Comparison of ENCODE assay signal across 12 cellular contexts in genomic region chr3:33962383-33962782, GRCh38.
DNase-seq lines count a peak whose midpoint lies in the region; ATAC-seq and TF ChIP-seq lines count a peak whose summit lies in the region.
"Had no signal": no experiment of that assay in that cellular context is flagged by ENCODE, and none has a peak within 500 bp of the region (broad histone marks: within the 10 kb centered on the region; RNA-seq: fewer than 3 reads in every experiment).

No MANE protein-coding gene starts in this region.

- in situ Hi-C loops in G401 (cut with HindIII; ENCODE audit: low sequenced_read_pairs): no loop called here
- in situ Hi-C loops in mammary epithelial cell (cut with MboI; ENCODE audit: low sequenced_read_pairs in 2 of 2): no loop called here

- 73% methylated on average over 2 of the region's 3 CpGs for WGBS in mammary epithelial cell (ENCODE audit: low coverage, missing lambda C conversion rate)

- TF ChIP-seq CTCF in foreskin keratinocyte (conservative IDR thresholded peaks at IDR 0.05): no peak
- TF ChIP-seq CTCF in mammary epithelial cell (conservative IDR thresholded peaks at IDR 0.05 in 1 of 2, IDR thresholded peaks at IDR 0.05 in 1 of 2; ENCODE audit: extremely low read depth in 1 of 2, insufficient read depth in 1 of 2, low read depth in 1 of 2, low read length in 2 of 2): no peak

- no peak overlapping the region for H3K4me2 ChIP-seq in mammary epithelial cell (ENCODE audit: insufficient read depth, low read depth, low read length)
- H3K4me2 ChIP-seq: GM23338 had no signal

- no peak overlapping the region for H3K27ac ChIP-seq in foreskin keratinocyte
- H3K27ac ChIP-seq in mammary epithelial cell (ENCODE audit: insufficient read depth, low read depth, low read length): no peak overlapping the region

- dilution Hi-C loops in mammary epithelial cell (cut with HindIII; ENCODE audit: low sequenced_read_pairs): no loop called here

- no TSS peak for BruUV-seq in mammary epithelial cell (replicated peaks; lab: Mats Ljungman, UMichigan)

- H3K36me3 ChIP-seq in mammary epithelial cell (ENCODE audit: insufficient read depth, low read length): no peaks in the 10 kb centered on the region

- H3K4me3 ChIP-seq in mammary epithelial cell (replicated peaks in 1 of 3; ENCODE audit: insufficient read depth in 1 of 3, low read depth in 2 of 3, low read length in 3 of 3): no peak overlapping the region
- H3K4me3 ChIP-seq: GM23338 had no signal

- CTCF ChIA-PET in mammary epithelial cell (lab: Charles Lee; ENCODE audit: low non-redundant PET): no interaction called here

- H3K79me2 ChIP-seq in mammary epithelial cell (ENCODE audit: insufficient read depth, low read length): no peaks in the 10 kb centered on the region

- peak; percentile 9 for ATAC-seq in foreskin keratinocyte
- no peak for ATAC-seq in left cardiac atrium
- ATAC-seq: GM23338, HepG2 had no signal

- H3K4me1 ChIP-seq in foreskin keratinocyte (no peaks in the 10 kb centered on the region), mammary epithelial cell (ENCODE audit: insufficient read depth, low read length) (no peaks in the 10 kb centered on the region)

- H3K27me3 ChIP-seq in foreskin keratinocyte (peaks cover 2% of the 10 kb centered on the region), mammary epithelial cell (ENCODE audit: insufficient read depth, low read length) (no peaks in the 10 kb centered on the region)

- H4K20me1 ChIP-seq in mammary epithelial cell (ENCODE audit: insufficient read depth, low read length): no peaks in the 10 kb centered on the region

- no peaks in the 10 kb centered on the region for H3K9me3 ChIP-seq in mammary epithelial cell (replicated peaks; ENCODE audit: insufficient read depth, low read length)

- no peak overlapping the region for H3K9ac ChIP-seq in mammary epithelial cell (ENCODE audit: insufficient read depth, low read length)

- peak; percentile 91 for DNase-seq in G401 (ENCODE audit: low spot score)
- peak; percentile 78 for DNase-seq in NCI-H446 treated with DMSO at 0.1 percent for 48 hours (lab: John Stamatoyannopoulos, UW)
- peak; percentile 12 to 49 for DNase-seq in cerebellar nuclear complex (lab: John Stamatoyannopoulos, UW)
- DNase-seq in foreskin keratinocyte: no peak
- no peak for DNase-seq in mammary epithelial cell
- DNase-seq in NCI-H226: no peak
- DNase-seq in left cardiac atrium: no peak
- DNase-seq: CD4-positive, alpha-beta memory T cell; DMS53; H7 had no signal

- intact Hi-C loops in mammary epithelial cell (cut with micrococcal nuclease) (loop anchor here (5.0 kb wide), 1 partner anchor 1920 kb away; no protein-coding TSS in a partner anchor), left cardiac atrium (cut with DNase I) (no loop called here)

- H2AFZ ChIP-seq in mammary epithelial cell (ENCODE audit: low read depth, low read length): no peak overlapping the region
- H2AFZ ChIP-seq: GM23338 had no signal

Comparison
In these comparisons a context has a peak if more than half of its experiments do, and no peak if none do; other contexts are left out.
1. DNase-seq: peak in G401 (single experiment), NCI-H446 treated with DMSO at 0.1 percent for 48 hours (single experiment) and cerebellar nuclear complex (2 of 2); none in foreskin keratinocyte (0 of 2), mammary epithelial cell (single experiment), NCI-H226 (single experiment) and left cardiac atrium (single experiment).